1 cellular context compared by ENCODE assay signal in the genomic region with DNA sequence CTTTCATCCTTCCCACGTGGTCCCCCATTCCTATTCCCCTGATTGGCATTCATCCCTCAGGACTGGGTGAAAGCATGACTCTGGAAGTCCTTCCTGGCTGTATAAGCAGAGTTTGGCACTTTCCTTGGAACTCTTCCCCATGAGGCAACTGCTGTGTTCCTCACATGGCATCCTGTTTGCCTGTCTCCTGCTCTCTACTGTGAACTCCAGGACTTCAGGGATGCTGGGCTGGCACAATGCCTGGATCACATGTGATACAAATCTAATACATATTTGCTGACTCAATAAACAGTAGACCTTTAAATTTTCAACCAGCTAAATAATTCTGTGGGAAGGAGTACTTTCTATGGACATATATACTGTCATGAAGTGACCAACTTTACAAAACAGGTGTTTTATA.
TF ChIP-seq lines count a peak whose summit lies in the region.

No MANE protein-coding gene starts in this region.

TF ChIP-seq in endothelial cell of umbilical vein, 7 proteins besides CTCF, POLR2A, EP300 and RAD21 (continued from another document):
- TF ChIP-seq GATA2 (IDR thresholded peaks at IDR 0.05; ENCODE audit: insufficient read depth, insufficient read length, low read depth, low read length) (no peak), MYC (IDR thresholded peaks at IDR 0.05; ENCODE audit: low read depth, low read length) (no peak), POLR2AphosphoS5 (IDR thresholded peaks at IDR 0.05; ENCODE audit: insufficient read depth, low read depth, low read length) (no peak), FOS (IDR thresholded peaks at IDR 0.05; ENCODE audit: borderline replicate concordance, insufficient read depth, low read length) (no peak), EZH2 (IDR thresholded peaks at IDR 0.05; ENCODE audit: borderline replicate concordance, low read depth, low read length, severe bottlenecking) (no peak)
- TF ChIP-seq, protein P1, sequence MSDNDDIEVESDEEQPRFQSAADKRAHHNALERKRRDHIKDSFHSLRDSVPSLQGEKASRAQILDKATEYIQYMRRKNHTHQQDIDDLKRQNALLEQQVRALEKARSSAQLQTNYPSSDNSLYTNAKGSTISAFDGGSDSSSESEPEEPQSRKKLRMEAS (IDR thresholded peaks at IDR 0.05; ENCODE audit: insufficient read depth, insufficient read length) = no peak
